ENCODE assay signal across 10 cellular contexts in genomic region chr5:159427180-159428012, GRCh38.
DNase-seq lines count a peak whose midpoint lies in the region; ATAC-seq, FAIRE-seq and TF ChIP-seq lines count a peak whose summit lies in the region.
"Had no signal": no experiment of that assay in that cellular context is flagged by ENCODE, and none has a peak within 500 bp of the region (broad histone marks: within the 10 kb centered on the region; RNA-seq: fewer than 3 reads in every experiment).

No MANE protein-coding gene starts in this region.

- H3K9me3 ChIP-seq in T-helper 17 cell (ENCODE audit: control insufficient read depth, low read length, poor library complexity, severe bottlenecking) (no peaks in the 10 kb centered on the region), esophagus muscularis mucosa (no peaks in the 10 kb centered on the region)
- H3K9me3 ChIP-seq: left ventricle myocardium inferior had no signal

- H3K27me3 ChIP-seq in GM06990 (replicated peaks; ENCODE audit: control insufficient read depth, insufficient read depth, low read length) (no peaks in the 10 kb centered on the region), GM23338 (ENCODE audit: insufficient read depth) (no peaks in the 10 kb centered on the region), esophagus muscularis mucosa (peaks cover 0 to 3% (median 0%) of the 10 kb centered on the region in 4 donors)

- H3K27me3 Mint-ChIP-seq in T-helper 17 cell, result peaks cover 12% of the 10 kb centered on the region
- H3K27me3 Mint-ChIP-seq in GM23338 (ENCODE audit: insufficient read depth, low read depth, poor library complexity), result no peaks in the 10 kb centered on the region
- H3K27me3 Mint-ChIP-seq: activated naive CD4-positive, alpha-beta T cell treated with anti-CD3 and anti-CD28 coated beads, Interleukin-2, amount 50 U/mL, for 24 hours had no signal

- H3K27ac ChIP-seq in GM23338 (ENCODE audit: low read depth) (no peak overlapping the region), esophagus muscularis mucosa (replicated peaks in 1 of 4) (no peak overlapping the region)
- H3K27ac ChIP-seq: left ventricle myocardium inferior had no signal

- H3K4me3 Mint-ChIP-seq in T-helper 17 cell, result peak overlapping the region; percentile 60
- no peak overlapping the region for H3K4me3 Mint-ChIP-seq in GM23338
- H3K4me3 Mint-ChIP-seq: activated naive CD4-positive, alpha-beta T cell treated with anti-CD3 and anti-CD28 coated beads, Interleukin-2, amount 50 U/mL, for 24 hours had no signal

- DNase-seq in GM06990 (ENCODE audit: extremely low read depth, insufficient read length), result peak; percentile 39
- no peak for DNase-seq in GM19239 (ENCODE audit: insufficient read length, low spot score)
- DNase-seq in T-helper 17 cell, result no peak
- no peak for DNase-seq in HTR-8/SVneo (ENCODE audit: insufficient read length, low spot score)
- DNase-seq in 8988T, result no peak
- DNase-seq in GM23338 (ENCODE audit: low spot score), result no peak
- no peak for DNase-seq in esophagus muscularis mucosa (ENCODE audit: extremely low spot score)
- DNase-seq: left ventricle myocardium inferior had no signal

- FAIRE-seq in GM19239 (lab: Jason Lieb, UNC), result peak; percentile 87
- no peak for FAIRE-seq in HTR-8/SVneo (lab: Jason Lieb, UNC)

- intact Hi-C loops in esophagus muscularis mucosa (cut with DNase I), result no loop called here

- no peaks in the 10 kb centered on the region for H4K20me1 ChIP-seq in GM23338 (replicated peaks; ENCODE audit: insufficient read depth)

- H3K4me1 Mint-ChIP-seq in T-helper 17 cell, result peaks cover 18% of the 10 kb centered on the region
- H3K4me1 Mint-ChIP-seq in GM23338, result peaks cover 6% of the 10 kb centered on the region

- H2AFZ ChIP-seq in GM23338, result no peak overlapping the region

- ATAC-seq in HG02884 (IDR thresholded peaks at IDR 0.05; ENCODE audit: unreplicated experiment), result peak; percentile 75
- peak; percentile 80 for ATAC-seq in T-helper 17 cell
- ATAC-seq in GM23338, result no peak

- H3K4me1 ChIP-seq in GM23338 (ENCODE audit: insufficient read depth) (no peaks in the 10 kb centered on the region), esophagus muscularis mucosa (no peaks in the 10 kb centered on the region)
- H3K4me1 ChIP-seq: left ventricle myocardium inferior had no signal

- H3K36me3 Mint-ChIP-seq in T-helper 17 cell (ENCODE audit: low read depth) (no peaks in the 10 kb centered on the region), GM23338 (ENCODE audit: low read depth) (no peaks in the 10 kb centered on the region)
- H3K36me3 Mint-ChIP-seq: activated naive CD4-positive, alpha-beta T cell treated with anti-CD3 and anti-CD28 coated beads, Interleukin-2, amount 50 U/mL, for 24 hours had no signal

- no peak for TF ChIP-seq POLR2A in esophagus muscularis mucosa (IDR thresholded peaks at IDR 0.05; ENCODE audit: low read depth)

- no peak for TF ChIP-seq EP300 in esophagus muscularis mucosa (IDR thresholded peaks at IDR 0.05)

- H3K79me2 ChIP-seq in GM23338 (replicated peaks; ENCODE audit: insufficient read depth), result no peaks in the 10 kb centered on the region

- H3K9me2 ChIP-seq in GM23338 (ENCODE audit: insufficient read depth), result 0 out of 2 replicates have a peak, but pooled peaks cover 9% of the 10 kb centered on the region

- H3K36me3 ChIP-seq in GM06990 (ENCODE audit: control insufficient read depth, insufficient read depth, low read length) (no peaks in the 10 kb centered on the region), GM23338 (ENCODE audit: insufficient read depth) (no peaks in the 10 kb centered on the region), esophagus muscularis mucosa (no peaks in the 10 kb centered on the region)
- H3K36me3 ChIP-seq: left ventricle myocardium inferior had no signal

- no peaks in the 10 kb centered on the region for H3K9me3 Mint-ChIP-seq in GM23338
- H3K9me3 Mint-ChIP-seq: activated naive CD4-positive, alpha-beta T cell treated with anti-CD3 and anti-CD28 coated beads, Interleukin-2, amount 50 U/mL, for 24 hours had no signal

- no peak overlapping the region for H3K4me2 ChIP-seq in GM23338

- 72% methylated on average over 7 of the region's 7 CpGs for WGBS in esophagus muscularis mucosa

- H3K4me3 ChIP-seq in GM06990 (replicated peaks; ENCODE audit: low read depth, low read length) (no peak overlapping the region), GM23338 (no peak overlapping the region), esophagus muscularis mucosa (no peak overlapping the region)
- H3K4me3 ChIP-seq: left ventricle myocardium inferior had no signal

- H3F3A ChIP-seq in GM23338 (replicated peaks; ENCODE audit: low read depth), result no peaks in the 10 kb centered on the region

- H3K27ac Mint-ChIP-seq in T-helper 17 cell (peak overlapping the region; percentile 22), GM23338 (no peak overlapping the region)
- H3K27ac Mint-ChIP-seq: activated naive CD4-positive, alpha-beta T cell treated with anti-CD3 and anti-CD28 coated beads, Interleukin-2, amount 50 U/mL, for 24 hours had no signal

- TF ChIP-seq CTCF in GM06990 (IDR thresholded peaks at IDR 0.05; ENCODE audit: insufficient read depth, low read length, poor library complexity, severe bottlenecking), result no peak
- TF ChIP-seq CTCF in GM23338 (conservative IDR thresholded peaks at IDR 0.05; ENCODE audit: low read depth in 2 of 2), result no peak
- TF ChIP-seq CTCF in esophagus muscularis mucosa (IDR thresholded peaks at IDR 0.05), result no peak

TF ChIP-seq in GM23338, 12 proteins besides CTCF, POLR2A, EP300 and RAD21:
- TF ChIP-seq NANOG (IDR thresholded peaks at IDR 0.05; ENCODE audit: borderline replicate concordance) (no peak), EZH2 (IDR thresholded peaks at IDR 0.05; ENCODE audit: low read depth, unreplicated experiment) (no peak)
